Comparison of ENCODE assay signal across 9 cellular contexts in the genomic region with DNA sequence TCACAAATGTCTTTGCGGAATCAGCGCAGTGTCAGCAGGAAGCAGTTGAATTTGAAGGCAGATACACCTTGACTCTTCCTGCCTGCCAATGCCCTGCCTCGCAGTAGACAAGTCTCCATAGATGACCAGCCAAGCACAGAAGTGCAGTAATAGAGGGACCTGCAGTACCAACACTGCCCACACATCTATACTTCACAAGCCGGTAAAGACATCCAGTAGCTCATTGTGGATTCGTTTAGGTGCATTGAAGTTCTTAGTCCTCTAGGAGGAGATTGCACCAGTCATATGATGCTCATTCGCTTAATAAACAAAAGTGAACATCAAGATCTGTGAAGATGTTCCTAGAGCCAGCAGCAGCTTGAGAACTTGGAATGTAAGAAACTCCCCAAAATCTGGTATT.
DNase-seq lines count a peak whose midpoint lies in the region; ATAC-seq and TF ChIP-seq lines count a peak whose summit lies in the region.
"Had no signal": no experiment of that assay in that cellular context is flagged by ENCODE, and none has a peak within 500 bp of the region (broad histone marks: within the 10 kb centered on the region; RNA-seq: fewer than 3 reads in every experiment).

No MANE protein-coding gene starts in this region.

- DNase-seq in NCI-H1092 treated with DMSO at 0.1 percent for 48 hours (lab: John Stamatoyannopoulos, UW) (peak; percentile 19), NCI-H1092 (lab: John Stamatoyannopoulos, UW) (no peak), Kasumi-1 (lab: John Stamatoyannopoulos, UW) (peak; percentile 6 to 29), epithelial cell of esophagus (ENCODE audit: low read depth) (peak; percentile 35), AG08396 (ENCODE audit: low spot score) (no peak), T-helper 1 cell (no peak), HuH-7.5 (ENCODE audit: low spot score) (no peak)

- peak; percentile 80 for ATAC-seq in GM21737 (IDR thresholded peaks at IDR 0.05; ENCODE audit: unreplicated experiment)

- H3K4me3 ChIP-seq in epithelial cell of esophagus (ENCODE audit: low read length), result no peak overlapping the region
- H3K4me3 ChIP-seq: BLaER1 had no signal

- TF ChIP-seq CTCF in epithelial cell of esophagus (IDR thresholded peaks at IDR 0.05; ENCODE audit: insufficient read depth, low read depth, low read length, missing control alignments), result peak; percentile 45

Comparison
In these comparisons a context has a peak if more than half of its experiments do, and no peak if none do; other contexts are left out.
1. DNase-seq: peak in NCI-H1092 treated with DMSO at 0.1 percent for 48 hours (single experiment), Kasumi-1 (2 of 2) and epithelial cell of esophagus (single experiment); none in NCI-H1092 (single experiment), AG08396 (single experiment), T-helper 1 cell (0 of 5) and HuH-7.5 (single experiment).